1 cellular context compared by ENCODE assay signal in the genomic region with DNA sequence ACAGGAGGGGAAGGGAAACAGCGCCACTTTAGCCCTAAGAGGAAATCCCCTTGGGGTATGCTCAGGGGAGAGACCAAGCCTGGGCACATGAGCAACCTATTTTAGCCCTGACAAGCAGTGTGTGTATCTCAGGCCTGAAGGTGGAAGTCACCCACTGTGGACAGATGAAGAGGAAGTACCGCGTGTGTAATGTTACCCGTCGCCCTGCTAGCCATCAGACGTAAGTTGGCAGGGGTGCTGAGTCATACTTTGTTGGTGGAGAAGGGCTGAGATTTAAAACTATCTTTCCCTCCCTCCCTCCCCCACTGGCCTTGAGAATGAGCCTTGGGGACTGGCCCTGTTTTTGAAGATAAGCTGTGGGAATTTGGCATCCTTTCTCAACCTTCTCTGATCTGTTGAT.
A peak's percentile ranks its signal among the peaks of the same experiment; 100 is the strongest.
TF ChIP-seq lines count a peak whose summit lies in the region.

No MANE protein-coding gene starts in this region.

TF ChIP-seq in GM12878, 131 proteins besides CTCF, POLR2A, EP300 and RAD21 (continued from another document):
- 0 out of 2 replicates have a peak, but pooled peaks have one; percentile 37 for TF ChIP-seq SPI1 (IDR thresholded peaks at IDR 0.05; ENCODE audit: borderline replicate concordance, insufficient read depth, low read depth, low read length)
- TF ChIP-seq, protein P1, sequence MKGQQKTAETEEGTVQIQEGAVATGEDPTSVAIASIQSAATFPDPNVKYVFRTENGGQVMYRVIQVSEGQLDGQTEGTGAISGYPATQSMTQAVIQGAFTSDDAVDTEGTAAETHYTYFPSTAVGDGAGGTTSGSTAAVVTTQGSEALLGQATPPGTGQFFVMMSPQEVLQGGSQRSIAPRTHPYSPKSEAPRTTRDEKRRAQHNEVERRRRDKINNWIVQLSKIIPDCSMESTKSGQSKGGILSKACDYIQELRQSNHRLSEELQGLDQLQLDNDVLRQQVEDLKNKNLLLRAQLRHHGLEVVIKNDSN (IDR thresholded peaks at IDR 0.05; ENCODE audit: borderline replicate concordance, extremely low read length, insufficient read depth, low read depth, low read length): no peak
- TF ChIP-seq, protein P2, sequence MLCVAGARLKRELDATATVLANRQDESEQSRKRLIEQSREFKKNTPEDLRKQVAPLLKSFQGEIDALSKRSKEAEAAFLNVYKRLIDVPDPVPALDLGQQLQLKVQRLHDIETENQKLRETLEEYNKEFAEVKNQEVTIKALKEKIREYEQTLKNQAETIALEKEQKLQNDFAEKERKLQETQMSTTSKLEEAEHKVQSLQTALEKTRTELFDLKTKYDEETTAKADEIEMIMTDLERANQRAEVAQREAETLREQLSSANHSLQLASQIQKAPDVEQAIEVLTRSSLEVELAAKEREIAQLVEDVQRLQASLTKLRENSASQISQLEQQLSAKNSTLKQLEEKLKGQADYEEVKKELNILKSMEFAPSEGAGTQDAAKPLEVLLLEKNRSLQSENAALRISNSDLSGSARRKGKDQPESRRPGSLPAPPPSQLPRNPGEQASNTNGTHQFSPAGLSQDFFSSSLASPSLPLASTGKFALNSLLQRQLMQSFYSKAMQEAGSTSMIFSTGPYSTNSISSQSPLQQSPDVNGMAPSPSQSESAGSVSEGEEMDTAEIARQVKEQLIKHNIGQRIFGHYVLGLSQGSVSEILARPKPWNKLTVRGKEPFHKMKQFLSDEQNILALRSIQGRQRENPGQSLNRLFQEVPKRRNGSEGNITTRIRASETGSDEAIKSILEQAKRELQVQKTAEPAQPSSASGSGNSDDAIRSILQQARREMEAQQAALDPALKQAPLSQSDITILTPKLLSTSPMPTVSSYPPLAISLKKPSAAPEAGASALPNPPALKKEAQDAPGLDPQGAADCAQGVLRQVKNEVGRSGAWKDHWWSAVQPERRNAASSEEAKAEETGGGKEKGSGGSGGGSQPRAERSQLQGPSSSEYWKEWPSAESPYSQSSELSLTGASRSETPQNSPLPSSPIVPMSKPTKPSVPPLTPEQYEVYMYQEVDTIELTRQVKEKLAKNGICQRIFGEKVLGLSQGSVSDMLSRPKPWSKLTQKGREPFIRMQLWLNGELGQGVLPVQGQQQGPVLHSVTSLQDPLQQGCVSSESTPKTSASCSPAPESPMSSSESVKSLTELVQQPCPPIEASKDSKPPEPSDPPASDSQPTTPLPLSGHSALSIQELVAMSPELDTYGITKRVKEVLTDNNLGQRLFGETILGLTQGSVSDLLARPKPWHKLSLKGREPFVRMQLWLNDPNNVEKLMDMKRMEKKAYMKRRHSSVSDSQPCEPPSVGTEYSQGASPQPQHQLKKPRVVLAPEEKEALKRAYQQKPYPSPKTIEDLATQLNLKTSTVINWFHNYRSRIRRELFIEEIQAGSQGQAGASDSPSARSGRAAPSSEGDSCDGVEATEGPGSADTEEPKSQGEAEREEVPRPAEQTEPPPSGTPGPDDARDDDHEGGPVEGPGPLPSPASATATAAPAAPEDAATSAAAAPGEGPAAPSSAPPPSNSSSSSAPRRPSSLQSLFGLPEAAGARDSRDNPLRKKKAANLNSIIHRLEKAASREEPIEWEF (IDR thresholded peaks at IDR 0.05; ENCODE audit: insufficient replicate concordance, low read depth, low read length): no peak
- no peak for TF ChIP-seq SMAD5 (IDR thresholded peaks at IDR 0.05; ENCODE audit: low read depth)
